ENCODE assay signal across 28 cellular contexts in the genomic region with DNA sequence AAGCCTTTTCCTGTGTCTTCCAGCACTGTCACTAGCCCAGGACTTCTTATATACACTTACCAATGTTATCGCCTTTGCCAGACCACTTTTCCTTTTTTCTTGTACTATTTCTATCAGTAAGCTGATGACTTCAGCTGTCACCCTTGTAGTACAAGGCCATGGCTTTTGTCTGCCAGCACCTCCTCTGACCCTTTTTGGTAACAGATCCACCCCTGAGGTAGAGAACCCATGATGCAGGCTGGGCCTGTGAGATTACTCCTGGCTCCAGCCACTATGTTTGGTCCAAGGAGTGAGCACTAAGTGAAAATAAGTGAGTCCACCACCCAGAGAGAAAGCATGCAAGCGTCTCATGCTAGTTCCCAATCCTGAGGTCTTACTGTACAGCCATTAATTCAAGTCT.
"Had no signal": no experiment of that assay in that cellular context is flagged by ENCODE, and none has a peak within 500 bp of the region (broad histone marks: within the 10 kb centered on the region; RNA-seq: fewer than 3 reads in every experiment).

No MANE protein-coding gene starts in this region.

- H3K4me1 Mint-ChIP-seq: memory B cell; nephron; neural crest cell; stimulated activated naive B cell treated with anti-CD40 and anti-IgM and Interleukin-4, amounts not matched to agents 10 μg/mL and 1 μg/mL and 100 μg/mL, for 72 hours had no signal

- H3K27me3 ChIP-seq: heart right ventricle, hepatocyte, neutrophil, right lobe of liver, stomach, testis, thyroid gland, transverse colon, upper lobe of right lung had no signal

- ATAC-seq: heart right ventricle; left cardiac atrium; left lobe of liver; naive thymus-derived CD8-positive, alpha-beta T cell; psoas muscle; right lobe of liver; stimulated activated naive B cell treated with anti-CD40 and anti-IgM and Interleukin-4, amounts not matched to agents 10 μg/mL and 1 μg/mL and 100 μg/mL, for 72 hours; stimulated activated naive CD8-positive, alpha-beta T cell treated with anti-CD3 and anti-CD28 coated beads, Interleukin-15, Interleukin-2, amounts not matched to agents 100 U/mL and 50 U/mL, for 24 hours; upper lobe of right lung had no signal

- H3K4me3 ChIP-seq: heart right ventricle, hepatocyte, lung, psoas muscle, right lobe of liver, stomach, testis, thyroid gland, transverse colon, upper lobe of right lung had no signal

- H3K79me2 ChIP-seq: hepatocyte, parathyroid adenoma had no signal

- DNase-seq: heart right ventricle; kidney glomerular epithelial cell; left cardiac atrium; naive thymus-derived CD8-positive, alpha-beta T cell; occipital lobe; psoas muscle; right lobe of liver; stimulated activated CD4-positive, alpha-beta T cell treated with anti-CD3 and anti-CD28 coated beads, Interleukin-12 subunit alpha, Interleukin-12 subunit beta, amount 100 ng/mL, for 4 hours; stimulated activated CD4-positive, alpha-beta T cell treated with anti-CD3 and anti-CD28 coated beads, Interleukin-15, amount 100 ng/mL, for 24 hours; stimulated activated CD4-positive, alpha-beta T cell treated with anti-CD3 and anti-CD28 coated beads, Interleukin-2, amount 100 ng/mL, for 24 hours; stimulated activated CD4-positive, alpha-beta T cell treated with anti-CD3 and anti-CD28 coated beads, Interleukin-4, amount 100 ng/mL, for 1 hour; stimulated activated naive B cell treated with anti-CD40 and anti-IgM and Interleukin-4, amounts not matched to agents 10 μg/mL and 1 μg/mL and 100 μg/mL, for 72 hours; stimulated activated naive CD8-positive, alpha-beta T cell treated with anti-CD3 and anti-CD28 coated beads, Interleukin-15, Interleukin-2, amounts not matched to agents 100 U/mL and 50 U/mL, for 24 hours; stomach; testis; thyroid gland; transverse colon; upper lobe of right lung had no signal

- H3K9me3 ChIP-seq: neutrophil, psoas muscle, right lobe of liver, stomach, testis, thyroid gland, transverse colon, upper lobe of right lung had no signal

- H3K4me2 ChIP-seq: hepatocyte had no signal

- H3K9ac ChIP-seq: parathyroid adenoma had no signal

- H3K9me3 Mint-ChIP-seq: memory B cell; naive thymus-derived CD8-positive, alpha-beta T cell; nephron; neural crest cell; stimulated activated naive B cell treated with anti-CD40 and anti-IgM and Interleukin-4, amounts not matched to agents 10 μg/mL and 1 μg/mL and 100 μg/mL, for 72 hours had no signal

- H3K27me3 Mint-ChIP-seq: memory B cell; stimulated activated naive B cell treated with anti-CD40 and anti-IgM and Interleukin-4, amounts not matched to agents 10 μg/mL and 1 μg/mL and 100 μg/mL, for 72 hours had no signal

- H3K36me3 Mint-ChIP-seq: memory B cell; naive thymus-derived CD8-positive, alpha-beta T cell; stimulated activated naive B cell treated with anti-CD40 and anti-IgM and Interleukin-4, amounts not matched to agents 10 μg/mL and 1 μg/mL and 100 μg/mL, for 72 hours had no signal

- H2AFZ ChIP-seq: hepatocyte, parathyroid adenoma had no signal

- H3K4me1 ChIP-seq: heart right ventricle, parathyroid adenoma, psoas muscle, stomach, testis, thyroid gland, upper lobe of right lung had no signal

- H3K27ac Mint-ChIP-seq: memory B cell; naive thymus-derived CD8-positive, alpha-beta T cell; nephron; stimulated activated naive B cell treated with anti-CD40 and anti-IgM and Interleukin-4, amounts not matched to agents 10 μg/mL and 1 μg/mL and 100 μg/mL, for 72 hours had no signal

- H3K4me3 Mint-ChIP-seq: memory B cell; naive thymus-derived CD8-positive, alpha-beta T cell; nephron; neural crest cell; stimulated activated naive B cell treated with anti-CD40 and anti-IgM and Interleukin-4, amounts not matched to agents 10 μg/mL and 1 μg/mL and 100 μg/mL, for 72 hours had no signal

- FAIRE-seq: keratinocyte, urothelium cell line had no signal

- H3K27ac ChIP-seq: heart right ventricle, hepatocyte, neutrophil, parathyroid adenoma, psoas muscle, right lobe of liver, stomach, testis, thyroid gland, transverse colon, upper lobe of right lung had no signal

- H3K36me3 ChIP-seq: heart right ventricle, neutrophil, right lobe of liver, stomach, thyroid gland, transverse colon, upper lobe of right lung had no signal
